ENCODE assay signal across 8 cellular contexts in genomic region chr10:34758447-34758996, GRCh38. TPM values are rescaled to one million over a fixed set of nuclear protein-coding genes. Genes with fewer than 3 reads are reported as not detected.
DNase-seq lines count a peak whose midpoint lies in the region; ATAC-seq and TF ChIP-seq lines count a peak whose summit lies in the region.

No MANE protein-coding gene starts in this region.

- no peak overlapping the region for H3K4me3 ChIP-seq in gastroesophageal sphincter

- WGBS in gastroesophageal sphincter (ENCODE audit: low coverage in 1 of 2), 2 donors, result 41 to 43% methylated on average over 3 of the region's 3 CpGs

- H3K36me3 ChIP-seq in gastroesophageal sphincter, result no peaks in the 10 kb centered on the region

- peaks cover 2% of the 10 kb centered on the region for H3K27me3 Mint-ChIP-seq in activated CD4-positive, alpha-beta memory T cell treated with anti-CD3 and anti-CD28 coated beads, Interleukin-2, amount 10 ng/mL, durations not matched to agents 7 days and 5 days

- DNase-seq in kidney glomerular epithelial cell (lab: John Stamatoyannopoulos, UW) (peak; percentile 93), NCI-H2227 treated with DMSO at 0.1 percent for 48 hours (lab: John Stamatoyannopoulos, UW) (no peak)
- DNase-seq in activated CD4-positive, alpha-beta memory T cell treated with anti-CD3 and anti-CD28 coated beads, Interleukin-2, amount 10 ng/mL, durations not matched to agents 7 days and 5 days, result no peak
- DNase-seq in activated CD4-positive, CD25-positive, alpha-beta regulatory T cell treated with anti-CD3 and anti-CD28 coated beads, Interleukin-2, amount 50 U/mL, for 72 hours, result no peak

- POLR2A ChIA-PET in activated CD4-positive, alpha-beta memory T cell treated with anti-CD3 and anti-CD28 coated beads, Interleukin-2, amount 10 ng/mL, durations not matched to agents 7 days and 5 days (lab: Charles Lee), result no interaction called here

- no peak for TF ChIP-seq POLR2A in gastroesophageal sphincter (IDR thresholded peaks at IDR 0.05)

- H3K9me3 ChIP-seq in gastroesophageal sphincter, result no peaks in the 10 kb centered on the region

- no peak overlapping the region for H3K4me3 Mint-ChIP-seq in activated CD4-positive, alpha-beta memory T cell treated with anti-CD3 and anti-CD28 coated beads, Interleukin-2, amount 10 ng/mL, durations not matched to agents 7 days and 5 days

- H3K4me1 ChIP-seq in gastroesophageal sphincter, result peaks cover 7 to 90% (median 14%) of the 10 kb centered on the region in 3 donors

- no peaks in the 10 kb centered on the region for H3K27me3 ChIP-seq in gastroesophageal sphincter

- H3K9me3 Mint-ChIP-seq in activated CD4-positive, alpha-beta memory T cell treated with anti-CD3 and anti-CD28 coated beads, Interleukin-2, amount 10 ng/mL, durations not matched to agents 7 days and 5 days, result no peaks in the 10 kb centered on the region

- CTCF ChIA-PET in activated CD4-positive, alpha-beta memory T cell treated with anti-CD3 and anti-CD28 coated beads, Interleukin-2, amount 10 ng/mL, durations not matched to agents 7 days and 5 days (lab: Charles Lee), result no interaction called here

- TF ChIP-seq CTCF in gastroesophageal sphincter (IDR thresholded peaks at IDR 0.05), result no peak

- peak; percentile 64 for ATAC-seq in GM18519 (IDR thresholded peaks at IDR 0.05; ENCODE audit: low FRiP score, unreplicated experiment)
- peak; percentile 52 for ATAC-seq in HG03064 (IDR thresholded peaks at IDR 0.05; ENCODE audit: low read depth, unreplicated experiment)
- peak; percentile 88 for ATAC-seq in SK-N-SH treated with all-trans-retinoic acid at 6 μM for 48 hours
- ATAC-seq in gastroesophageal sphincter, result no peak

- H3K36me3 Mint-ChIP-seq in activated CD4-positive, alpha-beta memory T cell treated with anti-CD3 and anti-CD28 coated beads, Interleukin-2, amount 10 ng/mL, durations not matched to agents 7 days and 5 days (ENCODE audit: low read depth), result no peaks in the 10 kb centered on the region

- H3K4me1 Mint-ChIP-seq in activated CD4-positive, alpha-beta memory T cell treated with anti-CD3 and anti-CD28 coated beads, Interleukin-2, amount 10 ng/mL, durations not matched to agents 7 days and 5 days, result peaks cover 2% of the 10 kb centered on the region

- peak overlapping the region in 2 of 4 donors; percentile 16 to 49 for H3K27ac ChIP-seq in gastroesophageal sphincter

- TF ChIP-seq EP300 in gastroesophageal sphincter (IDR thresholded peaks at IDR 0.05), result no peak

- H3K27ac Mint-ChIP-seq in activated CD4-positive, alpha-beta memory T cell treated with anti-CD3 and anti-CD28 coated beads, Interleukin-2, amount 10 ng/mL, durations not matched to agents 7 days and 5 days, result no peak overlapping the region

TF ChIP-seq in SK-N-SH treated with all-trans-retinoic acid at 6 μM for 48 hours, 23 proteins besides CTCF, POLR2A, EP300 and RAD21:
- TF ChIP-seq PATZ1 (CRISPR knock-in tag; IDR thresholded peaks at IDR 0.05; ENCODE audit: borderline replicate concordance) (no peak), ESRRG (CRISPR knock-in tag; IDR thresholded peaks at IDR 0.05) (no peak)
TF ChIP-seq in SK-N-SH treated with all-trans-retinoic acid at 6 μM for 48 hours: peak in this region for 0.

RNA-seq across cellular contexts. Expression of gene PARD3, which starts 56.6 kb away (rescaled TPM):
- under 1 TPM; 0.15 to 0.18 TPM for total RNA-seq in activated CD4-positive, alpha-beta memory T cell treated with anti-CD3 and anti-CD28 coated beads, Interleukin-2, amount 10 ng/mL, durations not matched to agents 7 days and 5 days
- total RNA-seq in gastroesophageal sphincter, result 100 to 1,000 TPM; 101 to 127 (median 115) TPM

Comparison
In these comparisons a context has a peak if more than half of its experiments do, and no peak if none do; other contexts are left out.
1. RNA of gene PARD3, which starts 56.6 kb away (total RNA-seq): 101 to 127 TPM in gastroesophageal sphincter; 0.15 to 0.18 TPM in activated CD4-positive, alpha-beta memory T cell treated with anti-CD3 and anti-CD28 coated beads, Interleukin-2, amount 10 ng/mL, durations not matched to agents 7 days and 5 days; every median in the first group is over 10 times any median in the second.